Comparison of ENCODE assay signal across 11 cellular contexts in genomic region chr1:23422955-23423354, GRCh38. TPM values are rescaled to one million over a fixed set of nuclear protein-coding genes. Genes with fewer than 3 reads are reported as not detected.
DNase-seq lines count a peak whose midpoint lies in the region; ATAC-seq and TF ChIP-seq lines count a peak whose summit lies in the region.
"Had no signal": no experiment of that assay in that cellular context is flagged by ENCODE, and none has a peak within 500 bp of the region (broad histone marks: within the 10 kb centered on the region; RNA-seq: fewer than 3 reads in every experiment).

No MANE protein-coding gene starts in this region.

- H3K4me1 ChIP-seq in muscle layer of duodenum (ENCODE audit: control insufficient read depth in 1 of 2, insufficient read depth in 2 of 2, low read length in 2 of 2): peaks cover 18 to 27% of the 10 kb centered on the region in 2 donors

- no peaks in the 10 kb centered on the region for H3K27me3 ChIP-seq in muscle layer of duodenum (ENCODE audit: low read depth, low read length)

- peak overlapping the region; percentile 90 for H3K27ac ChIP-seq in muscle layer of duodenum (ENCODE audit: low read length)

- no peak for TF ChIP-seq CTCF in type B pancreatic cell (conservative IDR thresholded peaks at IDR 0.05)

- H3K4me1 Mint-ChIP-seq in activated naive CD4-positive, alpha-beta T cell treated with anti-CD3 and anti-CD28 coated beads, Interleukin-2, amount 10 ng/mL, durations not matched to agents 7 days and 5 days: peaks cover 50% of the 10 kb centered on the region
- peaks cover 55% of the 10 kb centered on the region for H3K4me1 Mint-ChIP-seq in dendritic cell treated with granulocyte-macrophage colony-stimulating factor and Interleukin-4, amounts not matched to agents 40 ng/mL and 50 ng/mL, for 4 days (ENCODE audit: low read depth)
- peaks cover 20% of the 10 kb centered on the region for H3K4me1 Mint-ChIP-seq in type B pancreatic cell (ENCODE audit: unreplicated experiment)

- H3K27me3 Mint-ChIP-seq in activated naive CD4-positive, alpha-beta T cell treated with anti-CD3 and anti-CD28 coated beads, Interleukin-2, amount 10 ng/mL, durations not matched to agents 7 days and 5 days: peaks cover 51% of the 10 kb centered on the region
- peaks cover 56% of the 10 kb centered on the region for H3K27me3 Mint-ChIP-seq in dendritic cell treated with granulocyte-macrophage colony-stimulating factor and Interleukin-4, amounts not matched to agents 40 ng/mL and 50 ng/mL, for 4 days
- peaks cover 21% of the 10 kb centered on the region for H3K27me3 Mint-ChIP-seq in type B pancreatic cell

- H3K4me3 Mint-ChIP-seq in activated naive CD4-positive, alpha-beta T cell treated with anti-CD3 and anti-CD28 coated beads, Interleukin-2, amount 10 ng/mL, durations not matched to agents 7 days and 5 days: peak overlapping the region; percentile 87
- no peak overlapping the region for H3K4me3 Mint-ChIP-seq in dendritic cell treated with granulocyte-macrophage colony-stimulating factor and Interleukin-4, amounts not matched to agents 40 ng/mL and 50 ng/mL, for 4 days
- H3K4me3 Mint-ChIP-seq in type B pancreatic cell: peak overlapping the region; percentile 84

- H3K4me3 ChIP-seq in muscle layer of duodenum (ENCODE audit: low read depth in 1 of 2, low read length in 2 of 2): peak overlapping the region; percentile 71 to 95

- no peaks in the 10 kb centered on the region for H3K9me3 ChIP-seq in muscle layer of duodenum (ENCODE audit: control insufficient read depth in 1 of 2, low read length in 2 of 2)

- intact Hi-C loops in dendritic cell treated with granulocyte-macrophage colony-stimulating factor and Interleukin-4, amounts not matched to agents 40 ng/mL and 50 ng/mL, for 4 days (cut with micrococcal nuclease): no loop called here

- no peaks in the 10 kb centered on the region for H3K9me3 Mint-ChIP-seq in activated naive CD4-positive, alpha-beta T cell treated with anti-CD3 and anti-CD28 coated beads, Interleukin-2, amount 10 ng/mL, durations not matched to agents 7 days and 5 days
- no peaks in the 10 kb centered on the region for H3K9me3 Mint-ChIP-seq in dendritic cell treated with granulocyte-macrophage colony-stimulating factor and Interleukin-4, amounts not matched to agents 40 ng/mL and 50 ng/mL, for 4 days
- H3K9me3 Mint-ChIP-seq in type B pancreatic cell: no peaks in the 10 kb centered on the region
- H3K9me3 Mint-ChIP-seq: memory B cell had no signal

- no peak for ATAC-seq in GM18868 (IDR thresholded peaks at IDR 0.05; ENCODE audit: unreplicated experiment)

- CTCF ChIA-PET in activated naive CD4-positive, alpha-beta T cell treated with anti-CD3 and anti-CD28 coated beads, Interleukin-2, amount 10 ng/mL, durations not matched to agents 7 days and 5 days (lab: Charles Lee): interaction anchor here (1.1 to 2.5 kb wide), 4 partner anchors 18 to 117 kb away, joined by 3 to 8 read pairs (median 6); no protein-coding TSS in a partner anchor

- H3K36me3 ChIP-seq in muscle layer of duodenum (ENCODE audit: control insufficient read depth in 1 of 2, insufficient read depth in 2 of 2, low read length in 2 of 2): peaks cover 0 to 5% of the 10 kb centered on the region in 2 donors

- peak overlapping the region; percentile 86 for H3K27ac Mint-ChIP-seq in activated naive CD4-positive, alpha-beta T cell treated with anti-CD3 and anti-CD28 coated beads, Interleukin-2, amount 10 ng/mL, durations not matched to agents 7 days and 5 days
- peak overlapping the region; percentile 46 for H3K27ac Mint-ChIP-seq in dendritic cell treated with granulocyte-macrophage colony-stimulating factor and Interleukin-4, amounts not matched to agents 40 ng/mL and 50 ng/mL, for 4 days
- peak overlapping the region; percentile 60 for H3K27ac Mint-ChIP-seq in type B pancreatic cell
- H3K27ac Mint-ChIP-seq: B cell, memory B cell had no signal

- H3K36me3 Mint-ChIP-seq in activated naive CD4-positive, alpha-beta T cell treated with anti-CD3 and anti-CD28 coated beads, Interleukin-2, amount 10 ng/mL, durations not matched to agents 7 days and 5 days: peaks cover 17% of the 10 kb centered on the region
- H3K36me3 Mint-ChIP-seq in dendritic cell treated with granulocyte-macrophage colony-stimulating factor and Interleukin-4, amounts not matched to agents 40 ng/mL and 50 ng/mL, for 4 days (ENCODE audit: low read depth): no peaks in the 10 kb centered on the region
- peaks cover 12% of the 10 kb centered on the region for H3K36me3 Mint-ChIP-seq in type B pancreatic cell
- H3K36me3 Mint-ChIP-seq: memory B cell had no signal

- DNase-seq in activated naive CD4-positive, alpha-beta T cell treated with anti-CD3 and anti-CD28 coated beads, Interleukin-2, amount 10 ng/mL, durations not matched to agents 7 days and 5 days: peak; percentile 23
- no peak for DNase-seq in activated naive CD4-positive, alpha-beta T cell treated with Interleukin-2 at 50 U/mL for 16 hours
- DNase-seq in type B pancreatic cell (ENCODE audit: extremely low spot score, unreplicated experiment): no peak
- DNase-seq in 8988T: no peak
- no peak for DNase-seq in NCI-H2107 treated with DMSO at 0.1 percent for 48 hours (lab: John Stamatoyannopoulos, UW; ENCODE audit: unreplicated experiment)
- DNase-seq: NCI-H774 had no signal

RNA-seq across cellular contexts. Expression of gene TCEA3, which starts 1.6 kb away (rescaled TPM):
- 8.8 and 9.2 TPM in 2 replicates for total RNA-seq in type B pancreatic cell (ENCODE audit: low replicate concordance)
- total RNA-seq: B cell had no signal

RNA-seq across cellular contexts. Expression of gene ZNF436, which starts 53.3 kb away (rescaled TPM):
- total RNA-seq in type B pancreatic cell (ENCODE audit: low replicate concordance): 15.5 and 24.8 TPM in 2 replicates
